In genomic region chr15:43150171-43150929, GRCh38 we compare ENCODE assay signal across 1 cellular context.
A peak's percentile ranks its signal among the peaks of the same experiment; 100 is the strongest.
TF ChIP-seq lines count a peak whose summit lies in the region.

No MANE protein-coding gene starts in this region.

TF ChIP-seq in A549, 52 proteins besides CTCF, POLR2A, EP300 and RAD21 (continued from another document):
- no peak for TF ChIP-seq RNF2 (IDR thresholded peaks at IDR 0.05; ENCODE audit: borderline replicate concordance, low read depth)
- no peak for TF ChIP-seq FOSL2 (IDR thresholded peaks at IDR 0.05)
- TF ChIP-seq FOSL2 (CRISPR knock-in tag; IDR thresholded peaks at IDR 0.05) = peak; percentile 42
- TF ChIP-seq ZFP36 (IDR thresholded peaks at IDR 0.05; ENCODE audit: borderline replicate concordance, partially characterized antibody) = no peak
- no peak for TF ChIP-seq CBX8 (IDR thresholded peaks at IDR 0.05)
- TF ChIP-seq EHMT2 (IDR thresholded peaks at IDR 0.05; ENCODE audit: low read depth) = no peak
- TF ChIP-seq, protein P1, sequence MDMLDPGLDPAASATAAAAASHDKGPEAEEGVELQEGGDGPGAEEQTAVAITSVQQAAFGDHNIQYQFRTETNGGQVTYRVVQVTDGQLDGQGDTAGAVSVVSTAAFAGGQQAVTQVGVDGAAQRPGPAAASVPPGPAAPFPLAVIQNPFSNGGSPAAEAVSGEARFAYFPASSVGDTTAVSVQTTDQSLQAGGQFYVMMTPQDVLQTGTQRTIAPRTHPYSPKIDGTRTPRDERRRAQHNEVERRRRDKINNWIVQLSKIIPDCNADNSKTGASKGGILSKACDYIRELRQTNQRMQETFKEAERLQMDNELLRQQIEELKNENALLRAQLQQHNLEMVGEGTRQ (IDR thresholded peaks at IDR 0.05) = peak; percentile 45
- no peak for TF ChIP-seq TFCP2L1 (CRISPR knock-in tag; IDR thresholded peaks at IDR 0.05)
- TF ChIP-seq EHF (CRISPR knock-in tag; IDR thresholded peaks at IDR 0.05) = no peak
- TF ChIP-seq CHD2 (IDR thresholded peaks at IDR 0.05; ENCODE audit: low read length, partially characterized antibody) = no peak
TF ChIP-seq in A549: peak in this region for 2.
